ENCODE assay signal across 29 cellular contexts in the genomic region with DNA sequence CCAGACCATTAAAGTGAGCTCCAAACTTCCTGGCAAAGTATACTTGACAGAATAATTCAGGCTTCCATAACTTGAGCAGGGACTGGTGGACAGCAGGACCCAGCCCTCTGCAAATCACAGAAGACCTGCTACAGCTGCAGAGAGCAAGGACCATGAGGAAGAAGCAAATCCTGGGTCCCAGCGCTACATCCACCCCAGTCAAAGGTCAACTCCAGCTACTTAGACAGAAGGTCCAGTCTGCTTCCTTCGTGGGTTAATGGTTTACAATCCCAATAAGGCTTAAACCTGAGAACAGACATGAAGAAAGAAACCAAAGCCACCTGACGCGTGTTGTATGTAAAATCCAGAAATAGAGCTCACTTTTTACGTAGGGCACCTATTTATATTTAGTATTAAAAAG. TPM values are rescaled to one million over a fixed set of nuclear protein-coding genes. Genes with fewer than 3 reads are reported as not detected.
"Had no signal": no experiment of that assay in that cellular context is flagged by ENCODE, and none has a peak within 500 bp of the region (broad histone marks: within the 10 kb centered on the region; RNA-seq: fewer than 3 reads in every experiment).

No MANE protein-coding gene starts in this region.

- H3K9me3 Mint-ChIP-seq: activated CD4-positive, alpha-beta memory T cell treated with anti-CD3 and anti-CD28 coated beads for 36 hours; activated naive CD4-positive, alpha-beta T cell treated with anti-CD3 and anti-CD28 coated beads, Interleukin-2, amount 10 ng/mL, durations not matched to agents 7 days and 5 days; activated naive CD8-positive, alpha-beta T cell treated with anti-CD3 and anti-CD28 coated beads, Interleukin-2, amount 10 ng/mL, durations not matched to agents 7 days and 5 days; activated T-cell treated with anti-CD3 and anti-CD28 coated beads, Interleukin-2, amount 50 U/mL, for 24 hours; dendritic cell treated with granulocyte-macrophage colony-stimulating factor and Interleukin-4, amounts not matched to agents 40 ng/mL and 50 ng/mL, for 4 days; endodermal cell; mesothelial cell of epicardium; neural progenitor cell; stimulated activated effector memory CD8-positive, alpha-beta T cell treated with anti-CD3 and anti-CD28 coated beads, Interleukin-12 subunit alpha, Interleukin-12 subunit beta, amount 100 ng/mL, for 72 hours; stimulated activated naive CD8-positive, alpha-beta T cell treated with anti-CD3 and anti-CD28 coated beads, Interleukin-15, amount 100 ng/mL, for 72 hours; T-cell had no signal

- H3K4me1 ChIP-seq: neural progenitor cell, upper lobe of right lung had no signal

- ATAC-seq: activated CD4-positive, CD25-positive, alpha-beta regulatory T cell treated with anti-CD3 and anti-CD28 coated beads, Interleukin-2, amount 50 U/mL, for 24 hours; esophagus mucosa; left cardiac atrium; naive thymus-derived CD4-positive, alpha-beta T cell; sciatic nerve; stimulated activated effector memory CD8-positive, alpha-beta T cell treated with anti-CD3 and anti-CD28 coated beads, Interleukin-12 subunit alpha, Interleukin-12 subunit beta, amount 100 ng/mL, for 72 hours; stimulated activated naive CD8-positive, alpha-beta T cell treated with anti-CD3 and anti-CD28 coated beads, Interleukin-15, amount 100 ng/mL, for 72 hours; T-cell; upper lobe of right lung had no signal

- H3K36me3 Mint-ChIP-seq: activated CD4-positive, alpha-beta memory T cell treated with anti-CD3 and anti-CD28 coated beads for 36 hours; activated naive CD4-positive, alpha-beta T cell treated with anti-CD3 and anti-CD28 coated beads, Interleukin-2, amount 10 ng/mL, durations not matched to agents 7 days and 5 days; activated naive CD8-positive, alpha-beta T cell treated with anti-CD3 and anti-CD28 coated beads, Interleukin-2, amount 10 ng/mL, durations not matched to agents 7 days and 5 days; mesothelial cell of epicardium; naive thymus-derived CD4-positive, alpha-beta T cell; neural progenitor cell; stimulated activated effector memory CD8-positive, alpha-beta T cell treated with anti-CD3 and anti-CD28 coated beads, Interleukin-12 subunit alpha, Interleukin-12 subunit beta, amount 100 ng/mL, for 72 hours; T-cell had no signal

- H3K27ac Mint-ChIP-seq: activated CD4-positive, alpha-beta memory T cell treated with anti-CD3 and anti-CD28 coated beads for 36 hours; activated naive CD4-positive, alpha-beta T cell treated with anti-CD3 and anti-CD28 coated beads, Interleukin-2, amount 10 ng/mL, durations not matched to agents 7 days and 5 days; activated naive CD8-positive, alpha-beta T cell treated with anti-CD3 and anti-CD28 coated beads, Interleukin-2, amount 10 ng/mL, durations not matched to agents 7 days and 5 days; activated T-cell treated with anti-CD3 and anti-CD28 coated beads, Interleukin-2, amount 50 U/mL, for 24 hours; dendritic cell treated with granulocyte-macrophage colony-stimulating factor and Interleukin-4, amounts not matched to agents 40 ng/mL and 50 ng/mL, for 4 days; endodermal cell; mesothelial cell of epicardium; naive thymus-derived CD4-positive, alpha-beta T cell; neural progenitor cell; stimulated activated effector memory CD8-positive, alpha-beta T cell treated with anti-CD3 and anti-CD28 coated beads, Interleukin-12 subunit alpha, Interleukin-12 subunit beta, amount 100 ng/mL, for 72 hours; stimulated activated naive CD8-positive, alpha-beta T cell treated with anti-CD3 and anti-CD28 coated beads, Interleukin-15, amount 100 ng/mL, for 72 hours; T-cell had no signal

- H3K4me3 ChIP-seq: neural progenitor cell, skin epidermis, upper lobe of right lung had no signal

- DNase-seq: activated CD4-positive, alpha-beta memory T cell treated with anti-CD3 and anti-CD28 coated beads for 36 hours; activated CD4-positive, alpha-beta T cell treated with anti-CD3 and anti-CD28 coated beads for 48 hours; activated CD8-positive, alpha-beta memory T cell treated with anti-CD3 and anti-CD28 coated beads, Interleukin-2, amount 50 U/mL, for 48 hours; activated gamma-delta T cell; activated naive CD4-positive, alpha-beta T cell treated with anti-CD3 and anti-CD28 coated beads, Interleukin-2, amount 10 ng/mL, durations not matched to agents 7 days and 5 days; activated naive CD8-positive, alpha-beta T cell treated with anti-CD3 and anti-CD28 coated beads, Interleukin-2, amount 10 ng/mL, durations not matched to agents 7 days and 5 days; activated T-cell treated with anti-CD3 and anti-CD28 coated beads, Interleukin-2, amount 50 U/mL, for 24 hours; brain microvascular endothelial cell; endodermal cell; foreskin melanocyte; islet precursor cell; left cardiac atrium; naive thymus-derived CD4-positive, alpha-beta T cell; occipital lobe; stimulated activated CD4-positive, alpha-beta T cell treated with anti-CD3 and anti-CD28 coated beads, Interleukin-4, amount 100 ng/mL, for 24 hours; stimulated activated naive CD8-positive, alpha-beta T cell treated with anti-CD3 and anti-CD28 coated beads, Interleukin-15, amount 100 ng/mL, for 72 hours; substantia nigra; T-cell had no signal

- H3K9me3 ChIP-seq: upper lobe of right lung had no signal

- H3K27me3 Mint-ChIP-seq: activated naive CD4-positive, alpha-beta T cell treated with anti-CD3 and anti-CD28 coated beads, Interleukin-2, amount 10 ng/mL, durations not matched to agents 7 days and 5 days; activated naive CD8-positive, alpha-beta T cell treated with anti-CD3 and anti-CD28 coated beads, Interleukin-2, amount 10 ng/mL, durations not matched to agents 7 days and 5 days; dendritic cell treated with granulocyte-macrophage colony-stimulating factor and Interleukin-4, amounts not matched to agents 40 ng/mL and 50 ng/mL, for 4 days; stimulated activated naive CD8-positive, alpha-beta T cell treated with anti-CD3 and anti-CD28 coated beads, Interleukin-15, amount 100 ng/mL, for 72 hours had no signal

- FAIRE-seq: astrocyte had no signal

- H3K9ac ChIP-seq: neural progenitor cell had no signal

- H3K36me3 ChIP-seq: brain microvascular endothelial cell, neural progenitor cell, upper lobe of right lung had no signal

- H3K4me3 Mint-ChIP-seq: activated CD4-positive, alpha-beta memory T cell treated with anti-CD3 and anti-CD28 coated beads for 36 hours; activated naive CD4-positive, alpha-beta T cell treated with anti-CD3 and anti-CD28 coated beads, Interleukin-2, amount 10 ng/mL, durations not matched to agents 7 days and 5 days; activated naive CD8-positive, alpha-beta T cell treated with anti-CD3 and anti-CD28 coated beads, Interleukin-2, amount 10 ng/mL, durations not matched to agents 7 days and 5 days; activated T-cell treated with anti-CD3 and anti-CD28 coated beads, Interleukin-2, amount 50 U/mL, for 24 hours; dendritic cell treated with granulocyte-macrophage colony-stimulating factor and Interleukin-4, amounts not matched to agents 40 ng/mL and 50 ng/mL, for 4 days; endodermal cell; mesothelial cell of epicardium; naive thymus-derived CD4-positive, alpha-beta T cell; neural progenitor cell; stimulated activated effector memory CD8-positive, alpha-beta T cell treated with anti-CD3 and anti-CD28 coated beads, Interleukin-12 subunit alpha, Interleukin-12 subunit beta, amount 100 ng/mL, for 72 hours; stimulated activated naive CD8-positive, alpha-beta T cell treated with anti-CD3 and anti-CD28 coated beads, Interleukin-15, amount 100 ng/mL, for 72 hours; T-cell had no signal

- H3K4me1 Mint-ChIP-seq: activated naive CD4-positive, alpha-beta T cell treated with anti-CD3 and anti-CD28 coated beads, Interleukin-2, amount 10 ng/mL, durations not matched to agents 7 days and 5 days; activated naive CD8-positive, alpha-beta T cell treated with anti-CD3 and anti-CD28 coated beads, Interleukin-2, amount 10 ng/mL, durations not matched to agents 7 days and 5 days; naive thymus-derived CD4-positive, alpha-beta T cell; neural progenitor cell; stimulated activated effector memory CD8-positive, alpha-beta T cell treated with anti-CD3 and anti-CD28 coated beads, Interleukin-12 subunit alpha, Interleukin-12 subunit beta, amount 100 ng/mL, for 72 hours; stimulated activated naive CD8-positive, alpha-beta T cell treated with anti-CD3 and anti-CD28 coated beads, Interleukin-15, amount 100 ng/mL, for 72 hours; T-cell had no signal

- H3K27ac ChIP-seq: brain microvascular endothelial cell, neural progenitor cell, skin epidermis, upper lobe of right lung had no signal

RNA-seq across cellular contexts. Expression of gene SHANK2, which starts 57.7 kb away (rescaled TPM):
- total RNA-seq: activated CD4-positive, alpha-beta memory T cell treated with anti-CD3 and anti-CD28 coated beads for 36 hours; activated naive CD8-positive, alpha-beta T cell treated with anti-CD3 and anti-CD28 coated beads, Interleukin-2, amount 10 ng/mL, durations not matched to agents 7 days and 5 days; T-helper 2 cell treated with Interferon-gamma antibody and Interleukin-4, amounts not matched to agents 100 ng/mL and 5 ng/mL, for 36 hours had no signal
- polyA plus RNA-seq: naive thymus-derived CD4-positive, alpha-beta T cell had no signal
